10 cellular contexts compared by ENCODE assay signal in the genomic region with DNA sequence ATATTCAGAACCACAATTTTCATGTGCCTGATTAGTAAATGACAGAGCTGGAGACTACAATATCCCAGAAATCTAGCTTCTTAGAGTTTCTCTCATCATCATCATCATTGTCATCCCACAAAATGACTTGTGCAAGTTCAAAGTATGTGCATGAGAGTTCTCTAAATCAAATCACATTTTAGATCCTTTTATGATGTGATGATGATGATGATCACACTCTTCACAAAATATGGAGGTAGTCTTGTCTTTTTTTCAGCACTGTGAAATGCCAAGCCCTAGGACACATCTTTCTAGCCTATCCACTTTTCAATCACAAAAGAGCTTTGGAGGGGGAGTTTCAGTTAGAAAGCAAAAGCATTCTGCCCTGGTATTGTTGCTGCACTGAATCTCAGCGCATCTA. TPM values are rescaled to one million over a fixed set of nuclear protein-coding genes. Genes with fewer than 3 reads are reported as not detected.
A peak's percentile ranks its signal among the peaks of the same experiment; 100 is the strongest.
DNase-seq lines count a peak whose midpoint lies in the region; ATAC-seq and TF ChIP-seq lines count a peak whose summit lies in the region.
"Had no signal": no experiment of that assay in that cellular context is flagged by ENCODE, and none has a peak within 500 bp of the region (broad histone marks: within the 10 kb centered on the region; RNA-seq: fewer than 3 reads in every experiment).

No MANE protein-coding gene starts in this region.

- no peaks in the 10 kb centered on the region for H3K36me3 Mint-ChIP-seq in activated naive CD4-positive, alpha-beta T cell treated with anti-CD3 and anti-CD28 coated beads, Interleukin-2, amount 50 U/mL, for 24 hours

- no peaks in the 10 kb centered on the region for H3K36me3 ChIP-seq in right lobe of liver
- no peaks in the 10 kb centered on the region for H3K36me3 ChIP-seq in upper lobe of left lung

- H3K4me1 Mint-ChIP-seq in activated naive CD4-positive, alpha-beta T cell treated with anti-CD3 and anti-CD28 coated beads, Interleukin-2, amount 50 U/mL, for 24 hours, result peaks cover 61% of the 10 kb centered on the region

- H3K9me3 ChIP-seq in right lobe of liver, result no peaks in the 10 kb centered on the region
- no peaks in the 10 kb centered on the region for H3K9me3 ChIP-seq in upper lobe of left lung
- H3K9me3 ChIP-seq: SK-N-SH had no signal

- TF ChIP-seq CTCF in VCaP (conservative IDR thresholded peaks at IDR 0.05) (no peak), right lobe of liver (IDR thresholded peaks at IDR 0.05) (no peak), upper lobe of left lung (IDR thresholded peaks at IDR 0.05) (no peak)

- intact Hi-C loops in right lobe of liver (cut with DNase I), result no loop called here
- intact Hi-C loops in posterior vena cava (cut with DNase I), result no loop called here

- peak overlapping the region; percentile 69 for H3K27ac ChIP-seq in VCaP
- H3K27ac ChIP-seq in right lobe of liver, result peak overlapping the region in 2 of 3 donors; percentile 44 to 53
- H3K27ac ChIP-seq in upper lobe of left lung, result peak overlapping the region; percentile 68 to 82 (median 76)

- no peak overlapping the region for H3K4me3 ChIP-seq in right lobe of liver
- H3K4me3 ChIP-seq in upper lobe of left lung, result no peak overlapping the region

- no peak for DNase-seq in activated naive CD4-positive, alpha-beta T cell (lab: John Stamatoyannopoulos, UW)
- DNase-seq in right lobe of liver (no peak), upper lobe of left lung (no peak), posterior vena cava (ENCODE audit: low spot score) (no peak), hepatic stellate cell (ENCODE audit: low spot score) (no peak), Ammon's horn (ENCODE audit: low spot score) (no peak)
- DNase-seq: NCI-H446, SK-N-SH had no signal

- no peaks in the 10 kb centered on the region for H3K27me3 ChIP-seq in right lobe of liver
- no peaks in the 10 kb centered on the region for H3K27me3 ChIP-seq in upper lobe of left lung

- peaks cover 0 to 35% (median 6%) of the 10 kb centered on the region in 4 donors for H3K4me1 ChIP-seq in right lobe of liver
- peaks cover 7 to 25% (median 7%) of the 10 kb centered on the region in 4 donors for H3K4me1 ChIP-seq in upper lobe of left lung

- peak overlapping the region; percentile 86 for H3K4me3 Mint-ChIP-seq in activated naive CD4-positive, alpha-beta T cell treated with anti-CD3 and anti-CD28 coated beads, Interleukin-2, amount 50 U/mL, for 24 hours

- no peaks in the 10 kb centered on the region for H3K9me3 Mint-ChIP-seq in activated naive CD4-positive, alpha-beta T cell treated with anti-CD3 and anti-CD28 coated beads, Interleukin-2, amount 50 U/mL, for 24 hours

- peak overlapping the region; percentile 52 for H3K27ac Mint-ChIP-seq in activated naive CD4-positive, alpha-beta T cell treated with anti-CD3 and anti-CD28 coated beads, Interleukin-2, amount 50 U/mL, for 24 hours

- TF ChIP-seq EP300 in upper lobe of left lung (IDR thresholded peaks at IDR 0.05), result no peak

- no peaks in the 10 kb centered on the region for H3K27me3 Mint-ChIP-seq in activated naive CD4-positive, alpha-beta T cell treated with anti-CD3 and anti-CD28 coated beads, Interleukin-2, amount 50 U/mL, for 24 hours

- 43% methylated on average over 1 of the region's 1 CpG for WGBS in right lobe of liver (ENCODE audit: insufficient coverage, low coverage, low lambda C conversion rate, missing lambda C conversion rate)
- WGBS in upper lobe of left lung, 2 donors, result 0 to 17% methylated on average over 1 of the region's 1 CpG

- TF ChIP-seq POLR2A in right lobe of liver (IDR thresholded peaks at IDR 0.05), result no peak
- no peak for TF ChIP-seq POLR2A in upper lobe of left lung (IDR thresholded peaks at IDR 0.05)

- ATAC-seq in right lobe of liver (no peak), upper lobe of left lung (ENCODE audit: low FRiP score in 2 of 2) (no peak)

RNA-seq across cellular contexts. Expression of a gene that starts 7.4 kb away (rescaled TPM):
- total RNA-seq in right lobe of liver, result 100 to 1,000 TPM in 2 of 6 experiments, 10 to 100 TPM in 4; 53.3 to 164 (median 84.6) TPM
- 10 to 100 TPM in 4 of 6 donors, 1 to 10 TPM in 2; 4.1 to 23.3 (median 17.4) TPM for total RNA-seq in upper lobe of left lung
- 10 to 100 TPM in 1 of 2 donors, 1 to 10 TPM in 1; 9.4 to 15.9 TPM for total RNA-seq in posterior vena cava
